Comparison of ENCODE assay signal across 22 cellular contexts in the genomic region with DNA sequence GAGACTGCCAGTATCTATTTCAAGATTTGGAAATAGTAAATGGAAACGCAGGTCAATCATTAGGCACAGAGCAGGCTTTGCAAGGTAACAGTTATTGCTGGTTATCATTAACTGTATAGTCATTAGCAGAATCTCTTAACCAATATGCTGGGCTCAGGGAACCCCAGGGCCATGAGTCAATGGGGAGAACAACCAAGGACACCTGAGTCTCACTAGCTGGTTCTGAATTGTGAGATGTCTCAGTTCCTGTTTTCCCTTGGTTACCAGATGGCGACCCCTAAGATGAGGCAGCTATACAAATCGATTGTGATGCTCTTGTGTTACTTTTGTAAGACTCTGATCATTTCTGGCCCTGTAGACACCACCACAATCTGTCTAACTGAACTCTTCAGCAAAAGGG.
"Had no signal": no experiment of that assay in that cellular context is flagged by ENCODE, and none has a peak within 500 bp of the region (broad histone marks: within the 10 kb centered on the region; RNA-seq: fewer than 3 reads in every experiment).

No MANE protein-coding gene starts in this region.

- ATAC-seq: activated CD4-positive, alpha-beta T cell treated with anti-CD3 and anti-CD28 coated beads for 36 hours; activated CD8-positive, alpha-beta memory T cell treated with anti-CD3 and anti-CD28 coated beads, Interleukin-2, amount 10 ng/mL, durations not matched to agents 7 days and 5 days; activated CD8-positive, alpha-beta T cell treated with anti-CD3 and anti-CD28 coated beads, Interleukin-2, amount 10 ng/mL, durations not matched to agents 7 days and 5 days; activated naive CD4-positive, alpha-beta T cell treated with anti-CD3 and anti-CD28 coated beads, Interleukin-2, amount 50 U/mL, for 72 hours; activated T-cell treated with anti-CD3 and anti-CD28 coated beads, Interleukin-2, amount 50 U/mL, for 72 hours; esophagus mucosa; heart right ventricle; left lung; mucosa of descending colon; natural killer cell treated with Interleukin-12 subunit alpha and Interleukin-12 subunit beta and Interleukin-15 and Interleukin-18, amount 100 ng/mL, for 72 hours; right cardiac atrium; stimulated activated naive CD8-positive, alpha-beta T cell treated with anti-CD3 and anti-CD28 coated beads, Interleukin-15, Interleukin-2, amounts not matched to agents 100 U/mL and 50 U/mL, for 24 hours had no signal

- DNase-seq: activated CD4-positive, alpha-beta T cell treated with anti-CD3 and anti-CD28 coated beads for 36 hours; activated CD4-positive, CD25-positive, alpha-beta regulatory T cell; activated CD8-positive, alpha-beta memory T cell treated with anti-CD3 and anti-CD28 coated beads, Interleukin-2, amount 10 ng/mL, durations not matched to agents 7 days and 5 days; activated CD8-positive, alpha-beta T cell treated with anti-CD3 and anti-CD28 coated beads, Interleukin-2, amount 10 ng/mL, durations not matched to agents 7 days and 5 days; activated naive CD4-positive, alpha-beta T cell; activated T-cell treated with anti-CD3 and anti-CD28 coated beads, Interleukin-2, amount 50 U/mL, for 72 hours; endodermal cell; foreskin fibroblast; heart right ventricle; left lung; mesendoderm; mucosa of descending colon; posterior cingulate gyrus; right cardiac atrium; stimulated activated CD4-positive, alpha-beta T cell treated with anti-CD3 and anti-CD28 coated beads, Interleukin-15, amount 100 ng/mL, for 24 hours; stimulated activated CD4-positive, alpha-beta T cell treated with anti-CD3 and anti-CD28 coated beads, Interleukin-2, amount 100 ng/mL, for 24 hours; stimulated activated naive CD8-positive, alpha-beta T cell treated with anti-CD3 and anti-CD28 coated beads, Interleukin-15, Interleukin-2, amounts not matched to agents 100 U/mL and 50 U/mL, for 24 hours; trophoblast cell had no signal

- FAIRE-seq: urothelium cell line had no signal
